In the genomic region with DNA sequence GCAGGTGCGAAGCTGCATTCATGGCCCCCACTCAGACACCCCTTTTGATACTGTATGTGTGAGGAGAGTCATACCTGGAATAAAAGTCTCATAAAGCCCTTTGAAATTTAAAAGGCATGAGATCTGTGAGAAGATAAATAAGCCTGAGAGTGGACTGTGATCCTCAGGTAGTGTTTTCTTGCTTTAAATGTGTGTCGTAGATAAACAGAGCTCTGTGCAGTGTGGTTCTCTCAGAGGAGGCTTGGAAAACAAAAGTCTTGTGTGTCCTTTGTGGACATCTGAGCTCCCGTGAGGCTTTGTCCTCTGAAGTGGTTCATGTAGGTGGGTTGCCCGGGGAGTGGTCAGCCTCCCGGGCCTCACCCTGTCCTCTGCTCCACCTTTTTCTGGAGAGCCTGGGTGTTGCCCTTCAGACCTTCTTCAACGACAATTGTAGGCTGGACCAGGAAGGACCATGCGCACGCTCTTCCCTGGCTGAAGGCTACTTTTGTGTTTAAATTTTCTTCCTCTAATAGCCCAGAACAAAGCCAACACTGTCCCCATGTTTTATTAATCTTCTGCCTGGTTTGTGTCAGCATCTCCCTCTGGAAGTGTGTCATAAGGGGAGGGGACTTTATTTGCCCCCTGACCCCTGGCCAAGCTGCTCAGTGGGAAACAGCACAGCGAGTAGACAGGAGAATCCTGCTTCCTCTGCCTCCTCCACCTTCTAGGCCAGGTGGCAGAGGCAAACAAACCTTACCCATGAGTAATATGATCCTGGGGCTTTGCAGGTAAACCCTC, we compare ENCODE assay signal across 1 cellular context.
TF ChIP-seq lines count a peak whose summit lies in the region.

No MANE protein-coding gene starts in this region.

TF ChIP-seq in HepG2, 621 proteins besides CTCF, POLR2A, EP300 and RAD21 (continued from another document and continues in another):
- TF ChIP-seq, protein P1, sequence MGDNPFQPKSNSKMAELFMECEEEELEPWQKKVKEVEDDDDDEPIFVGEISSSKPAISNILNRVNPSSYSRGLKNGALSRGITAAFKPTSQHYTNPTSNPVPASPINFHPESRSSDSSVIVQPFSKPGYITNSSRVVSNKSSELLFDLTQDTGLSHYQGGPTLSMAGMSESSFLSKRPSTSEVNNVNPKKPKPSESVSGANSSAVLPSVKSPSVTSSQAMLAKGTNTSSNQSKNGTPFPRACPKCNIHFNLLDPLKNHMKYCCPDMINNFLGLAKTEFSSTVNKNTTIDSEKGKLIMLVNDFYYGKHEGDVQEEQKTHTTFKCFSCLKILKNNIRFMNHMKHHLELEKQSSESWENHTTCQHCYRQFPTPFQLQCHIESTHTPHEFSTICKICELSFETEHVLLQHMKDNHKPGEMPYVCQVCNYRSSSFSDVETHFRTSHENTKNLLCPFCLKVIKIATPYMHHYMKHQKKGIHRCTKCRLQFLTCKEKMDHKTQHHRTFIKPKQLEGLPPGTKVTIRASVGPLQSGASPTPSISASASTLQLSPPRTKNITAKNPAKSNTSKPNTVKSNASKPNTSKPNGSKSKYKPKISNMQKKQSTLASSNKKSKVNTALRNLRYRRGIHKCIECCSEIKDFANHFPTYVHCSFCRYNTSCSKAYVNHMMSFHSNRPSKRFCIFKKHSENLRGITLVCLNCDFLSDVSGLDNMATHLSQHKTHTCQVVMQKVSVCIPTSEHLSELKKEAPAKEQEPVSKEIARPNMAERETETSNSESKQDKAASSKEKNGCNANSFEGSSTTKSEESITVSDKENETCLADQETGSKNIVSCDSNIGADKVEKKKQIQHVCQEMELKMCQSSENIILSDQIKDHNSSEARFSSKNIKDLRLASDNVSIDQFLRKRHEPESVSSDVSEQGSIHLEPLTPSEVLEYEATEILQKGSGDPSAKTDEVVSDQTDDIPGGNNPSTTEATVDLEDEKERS (CRISPR knock-in tag; IDR thresholded peaks at IDR 0.05), result no peak; the same call in 1 of the 2 replicates
- TF ChIP-seq ZNF83 (CRISPR knock-in tag; IDR thresholded peaks at IDR 0.05; ENCODE audit: borderline replicate concordance), result no peak
- no peak for TF ChIP-seq CEBPB (IDR thresholded peaks at IDR 0.05; ENCODE audit: borderline replicate concordance, low read depth, low read length)
- TF ChIP-seq CCDC6 (CRISPR knock-in tag; IDR thresholded peaks at IDR 0.05), result peak; percentile 26; the same call in 1 of the 2 replicates
- no peak for TF ChIP-seq ZNF781 (CRISPR knock-in tag; IDR thresholded peaks at IDR 0.05; ENCODE audit: borderline replicate concordance, not compliant biosample characterization)
- no peak for TF ChIP-seq HNRNPH1 (optimal IDR thresholded peaks at IDR 0.05; ENCODE audit: low read depth, low read length)
- TF ChIP-seq, protein P2, sequence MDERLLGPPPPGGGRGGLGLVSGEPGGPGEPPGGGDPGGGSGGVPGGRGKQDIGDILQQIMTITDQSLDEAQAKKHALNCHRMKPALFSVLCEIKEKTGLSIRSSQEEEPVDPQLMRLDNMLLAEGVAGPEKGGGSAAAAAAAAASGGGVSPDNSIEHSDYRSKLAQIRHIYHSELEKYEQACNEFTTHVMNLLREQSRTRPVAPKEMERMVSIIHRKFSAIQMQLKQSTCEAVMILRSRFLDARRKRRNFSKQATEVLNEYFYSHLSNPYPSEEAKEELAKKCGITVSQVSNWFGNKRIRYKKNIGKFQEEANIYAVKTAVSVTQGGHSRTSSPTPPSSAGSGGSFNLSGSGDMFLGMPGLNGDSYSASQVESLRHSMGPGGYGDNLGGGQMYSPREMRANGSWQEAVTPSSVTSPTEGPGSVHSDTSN (CRISPR knock-in tag; IDR thresholded peaks at IDR 0.05), result no peak
- TF ChIP-seq ZMYM3 (CRISPR knock-in tag; IDR thresholded peaks at IDR 0.05), result peak; percentile 41; the same call in 1 of the 2 replicates
- TF ChIP-seq ZFP41 (CRISPR knock-in tag; IDR thresholded peaks at IDR 0.05; ENCODE audit: borderline replicate concordance), result no peak
- peak; percentile 63; the same call in 1 of the 2 replicates for TF ChIP-seq MYNN (CRISPR knock-in tag; IDR thresholded peaks at IDR 0.05; ENCODE audit: low read depth)
- TF ChIP-seq, protein P3, sequence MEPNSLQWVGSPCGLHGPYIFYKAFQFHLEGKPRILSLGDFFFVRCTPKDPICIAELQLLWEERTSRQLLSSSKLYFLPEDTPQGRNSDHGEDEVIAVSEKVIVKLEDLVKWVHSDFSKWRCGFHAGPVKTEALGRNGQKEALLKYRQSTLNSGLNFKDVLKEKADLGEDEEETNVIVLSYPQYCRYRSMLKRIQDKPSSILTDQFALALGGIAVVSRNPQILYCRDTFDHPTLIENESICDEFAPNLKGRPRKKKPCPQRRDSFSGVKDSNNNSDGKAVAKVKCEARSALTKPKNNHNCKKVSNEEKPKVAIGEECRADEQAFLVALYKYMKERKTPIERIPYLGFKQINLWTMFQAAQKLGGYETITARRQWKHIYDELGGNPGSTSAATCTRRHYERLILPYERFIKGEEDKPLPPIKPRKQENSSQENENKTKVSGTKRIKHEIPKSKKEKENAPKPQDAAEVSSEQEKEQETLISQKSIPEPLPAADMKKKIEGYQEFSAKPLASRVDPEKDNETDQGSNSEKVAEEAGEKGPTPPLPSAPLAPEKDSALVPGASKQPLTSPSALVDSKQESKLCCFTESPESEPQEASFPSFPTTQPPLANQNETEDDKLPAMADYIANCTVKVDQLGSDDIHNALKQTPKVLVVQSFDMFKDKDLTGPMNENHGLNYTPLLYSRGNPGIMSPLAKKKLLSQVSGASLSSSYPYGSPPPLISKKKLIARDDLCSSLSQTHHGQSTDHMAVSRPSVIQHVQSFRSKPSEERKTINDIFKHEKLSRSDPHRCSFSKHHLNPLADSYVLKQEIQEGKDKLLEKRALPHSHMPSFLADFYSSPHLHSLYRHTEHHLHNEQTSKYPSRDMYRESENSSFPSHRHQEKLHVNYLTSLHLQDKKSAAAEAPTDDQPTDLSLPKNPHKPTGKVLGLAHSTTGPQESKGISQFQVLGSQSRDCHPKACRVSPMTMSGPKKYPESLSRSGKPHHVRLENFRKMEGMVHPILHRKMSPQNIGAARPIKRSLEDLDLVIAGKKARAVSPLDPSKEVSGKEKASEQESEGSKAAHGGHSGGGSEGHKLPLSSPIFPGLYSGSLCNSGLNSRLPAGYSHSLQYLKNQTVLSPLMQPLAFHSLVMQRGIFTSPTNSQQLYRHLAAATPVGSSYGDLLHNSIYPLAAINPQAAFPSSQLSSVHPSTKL (CRISPR knock-in tag; IDR thresholded peaks at IDR 0.05), result peak; percentile 94
- TF ChIP-seq, protein P4, sequence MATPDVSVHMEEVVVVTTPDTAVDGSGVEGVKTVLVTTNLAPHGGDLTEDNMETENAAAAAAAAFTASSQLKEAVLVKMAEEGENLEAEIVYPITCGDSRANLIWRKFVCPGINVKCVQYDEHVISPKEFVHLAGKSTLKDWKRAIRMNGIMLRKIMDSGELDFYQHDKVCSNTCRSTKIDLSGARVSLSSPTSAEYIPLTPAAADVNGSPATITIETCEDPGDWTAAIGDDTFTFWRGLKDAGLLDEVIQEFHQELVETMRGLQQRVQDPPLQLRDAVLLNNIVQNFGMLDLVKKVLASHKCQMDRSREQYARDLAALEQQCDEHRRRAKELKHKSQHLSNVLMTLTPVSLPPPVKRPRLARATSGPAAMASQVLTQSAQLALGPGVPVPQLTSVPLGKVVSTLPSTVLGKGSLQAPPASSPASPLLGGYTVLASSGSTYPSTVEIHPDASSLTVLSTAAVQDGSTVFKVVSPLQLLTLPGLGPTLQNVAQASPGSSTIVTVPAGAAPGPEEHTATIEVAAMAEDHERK (CRISPR knock-in tag; IDR thresholded peaks at IDR 0.05; ENCODE audit: low read depth), result no peak
- peak; percentile 66; the same call in 1 of the 2 replicates for TF ChIP-seq HMG20B (CRISPR knock-in tag; conservative IDR thresholded peaks at IDR 0.05)
- no peak for TF ChIP-seq ZSCAN31 (CRISPR knock-in tag; IDR thresholded peaks at IDR 0.05; ENCODE audit: low read depth)
- TF ChIP-seq GATA4 (IDR thresholded peaks at IDR 0.05; ENCODE audit: borderline replicate concordance, low read depth), result no peak
- TF ChIP-seq, protein P5, sequence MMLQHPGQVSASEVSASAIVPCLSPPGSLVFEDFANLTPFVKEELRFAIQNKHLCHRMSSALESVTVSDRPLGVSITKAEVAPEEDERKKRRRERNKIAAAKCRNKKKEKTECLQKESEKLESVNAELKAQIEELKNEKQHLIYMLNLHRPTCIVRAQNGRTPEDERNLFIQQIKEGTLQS (CRISPR knock-in tag; IDR thresholded peaks at IDR 0.05), result no peak
- TF ChIP-seq, protein P6, sequence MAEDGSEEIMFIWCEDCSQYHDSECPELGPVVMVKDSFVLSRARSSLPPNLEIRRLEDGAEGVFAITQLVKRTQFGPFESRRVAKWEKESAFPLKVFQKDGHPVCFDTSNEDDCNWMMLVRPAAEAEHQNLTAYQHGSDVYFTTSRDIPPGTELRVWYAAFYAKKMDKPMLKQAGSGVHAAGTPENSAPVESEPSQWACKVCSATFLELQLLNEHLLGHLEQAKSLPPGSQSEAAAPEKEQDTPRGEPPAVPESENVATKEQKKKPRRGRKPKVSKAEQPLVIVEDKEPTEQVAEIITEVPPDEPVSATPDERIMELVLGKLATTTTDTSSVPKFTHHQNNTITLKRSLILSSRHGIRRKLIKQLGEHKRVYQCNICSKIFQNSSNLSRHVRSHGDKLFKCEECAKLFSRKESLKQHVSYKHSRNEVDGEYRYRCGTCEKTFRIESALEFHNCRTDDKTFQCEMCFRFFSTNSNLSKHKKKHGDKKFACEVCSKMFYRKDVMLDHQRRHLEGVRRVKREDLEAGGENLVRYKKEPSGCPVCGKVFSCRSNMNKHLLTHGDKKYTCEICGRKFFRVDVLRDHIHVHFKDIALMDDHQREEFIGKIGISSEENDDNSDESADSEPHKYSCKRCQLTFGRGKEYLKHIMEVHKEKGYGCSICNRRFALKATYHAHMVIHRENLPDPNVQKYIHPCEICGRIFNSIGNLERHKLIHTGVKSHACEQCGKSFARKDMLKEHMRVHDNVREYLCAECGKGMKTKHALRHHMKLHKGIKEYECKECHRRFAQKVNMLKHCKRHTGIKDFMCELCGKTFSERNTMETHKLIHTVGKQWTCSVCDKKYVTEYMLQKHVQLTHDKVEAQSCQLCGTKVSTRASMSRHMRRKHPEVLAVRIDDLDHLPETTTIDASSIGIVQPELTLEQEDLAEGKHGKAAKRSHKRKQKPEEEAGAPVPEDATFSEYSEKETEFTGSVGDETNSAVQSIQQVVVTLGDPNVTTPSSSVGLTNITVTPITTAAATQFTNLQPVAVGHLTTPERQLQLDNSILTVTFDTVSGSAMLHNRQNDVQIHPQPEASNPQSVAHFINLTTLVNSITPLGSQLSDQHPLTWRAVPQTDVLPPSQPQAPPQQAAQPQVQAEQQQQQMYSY (CRISPR knock-in tag; IDR thresholded peaks at IDR 0.05), result 0 out of 2 replicates have a peak, but pooled peaks have one; percentile 38
- TF ChIP-seq, protein P7, sequence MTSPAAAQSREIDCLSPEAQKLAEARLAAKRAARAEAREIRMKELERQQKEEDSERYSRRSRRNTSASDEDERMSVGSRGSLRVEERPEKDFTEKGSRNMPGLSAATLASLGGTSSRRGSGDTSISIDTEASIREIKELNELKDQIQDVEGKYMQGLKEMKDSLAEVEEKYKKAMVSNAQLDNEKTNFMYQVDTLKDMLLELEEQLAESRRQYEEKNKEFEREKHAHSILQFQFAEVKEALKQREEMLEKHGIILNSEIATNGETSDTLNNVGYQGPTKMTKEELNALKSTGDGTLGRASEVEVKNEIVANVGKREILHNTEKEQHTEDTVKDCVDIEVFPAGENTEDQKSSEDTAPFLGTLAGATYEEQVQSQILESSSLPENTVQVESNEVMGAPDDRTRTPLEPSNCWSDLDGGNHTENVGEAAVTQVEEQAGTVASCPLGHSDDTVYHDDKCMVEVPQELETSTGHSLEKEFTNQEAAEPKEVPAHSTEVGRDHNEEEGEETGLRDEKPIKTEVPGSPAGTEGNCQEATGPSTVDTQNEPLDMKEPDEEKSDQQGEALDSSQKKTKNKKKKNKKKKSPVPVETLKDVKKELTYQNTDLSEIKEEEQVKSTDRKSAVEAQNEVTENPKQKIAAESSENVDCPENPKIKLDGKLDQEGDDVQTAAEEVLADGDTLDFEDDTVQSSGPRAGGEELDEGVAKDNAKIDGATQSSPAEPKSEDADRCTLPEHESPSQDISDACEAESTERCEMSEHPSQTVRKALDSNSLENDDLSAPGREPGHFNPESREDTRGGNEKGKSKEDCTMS (CRISPR knock-in tag; conservative IDR thresholded peaks at IDR 0.05), result no peak
- TF ChIP-seq, protein P8, sequence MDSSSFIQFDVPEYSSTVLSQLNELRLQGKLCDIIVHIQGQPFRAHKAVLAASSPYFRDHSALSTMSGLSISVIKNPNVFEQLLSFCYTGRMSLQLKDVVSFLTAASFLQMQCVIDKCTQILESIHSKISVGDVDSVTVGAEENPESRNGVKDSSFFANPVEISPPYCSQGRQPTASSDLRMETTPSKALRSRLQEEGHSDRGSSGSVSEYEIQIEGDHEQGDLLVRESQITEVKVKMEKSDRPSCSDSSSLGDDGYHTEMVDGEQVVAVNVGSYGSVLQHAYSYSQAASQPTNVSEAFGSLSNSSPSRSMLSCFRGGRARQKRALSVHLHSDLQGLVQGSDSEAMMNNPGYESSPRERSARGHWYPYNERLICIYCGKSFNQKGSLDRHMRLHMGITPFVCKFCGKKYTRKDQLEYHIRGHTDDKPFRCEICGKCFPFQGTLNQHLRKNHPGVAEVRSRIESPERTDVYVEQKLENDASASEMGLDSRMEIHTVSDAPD (CRISPR knock-in tag; IDR thresholded peaks at IDR 0.05), result peak; percentile 43; the same call in 1 of the 2 replicates
- TF ChIP-seq, protein P9, sequence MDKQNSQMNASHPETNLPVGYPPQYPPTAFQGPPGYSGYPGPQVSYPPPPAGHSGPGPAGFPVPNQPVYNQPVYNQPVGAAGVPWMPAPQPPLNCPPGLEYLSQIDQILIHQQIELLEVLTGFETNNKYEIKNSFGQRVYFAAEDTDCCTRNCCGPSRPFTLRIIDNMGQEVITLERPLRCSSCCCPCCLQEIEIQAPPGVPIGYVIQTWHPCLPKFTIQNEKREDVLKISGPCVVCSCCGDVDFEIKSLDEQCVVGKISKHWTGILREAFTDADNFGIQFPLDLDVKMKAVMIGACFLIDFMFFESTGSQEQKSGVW (CRISPR knock-in tag; IDR thresholded peaks at IDR 0.05; ENCODE audit: borderline replicate concordance), result no peak; the same call in 1 of the 2 replicates
- peak; percentile 89; the same call in 1 of the 2 replicates for TF ChIP-seq KLF12 (CRISPR knock-in tag; IDR thresholded peaks at IDR 0.05; ENCODE audit: borderline replicate concordance)
- TF ChIP-seq, protein P10, sequence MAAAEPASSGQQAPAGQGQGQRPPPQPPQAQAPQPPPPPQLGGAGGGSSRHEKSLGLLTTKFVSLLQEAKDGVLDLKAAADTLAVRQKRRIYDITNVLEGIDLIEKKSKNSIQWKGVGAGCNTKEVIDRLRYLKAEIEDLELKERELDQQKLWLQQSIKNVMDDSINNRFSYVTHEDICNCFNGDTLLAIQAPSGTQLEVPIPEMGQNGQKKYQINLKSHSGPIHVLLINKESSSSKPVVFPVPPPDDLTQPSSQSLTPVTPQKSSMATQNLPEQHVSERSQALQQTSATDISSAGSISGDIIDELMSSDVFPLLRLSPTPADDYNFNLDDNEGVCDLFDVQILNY (CRISPR knock-in tag; conservative IDR thresholded peaks at IDR 0.05), result no peak
- 0 out of 2 replicates have a peak, but pooled peaks have one; percentile 39 for TF ChIP-seq MEIS2 (CRISPR knock-in tag; IDR thresholded peaks at IDR 0.05)
- peak; percentile 74 for TF ChIP-seq HOXD1 (CRISPR knock-in tag; IDR thresholded peaks at IDR 0.05)
- no peak for TF ChIP-seq ZNF33A (CRISPR knock-in tag; IDR thresholded peaks at IDR 0.05; ENCODE audit: borderline replicate concordance)
- TF ChIP-seq, protein P11, sequence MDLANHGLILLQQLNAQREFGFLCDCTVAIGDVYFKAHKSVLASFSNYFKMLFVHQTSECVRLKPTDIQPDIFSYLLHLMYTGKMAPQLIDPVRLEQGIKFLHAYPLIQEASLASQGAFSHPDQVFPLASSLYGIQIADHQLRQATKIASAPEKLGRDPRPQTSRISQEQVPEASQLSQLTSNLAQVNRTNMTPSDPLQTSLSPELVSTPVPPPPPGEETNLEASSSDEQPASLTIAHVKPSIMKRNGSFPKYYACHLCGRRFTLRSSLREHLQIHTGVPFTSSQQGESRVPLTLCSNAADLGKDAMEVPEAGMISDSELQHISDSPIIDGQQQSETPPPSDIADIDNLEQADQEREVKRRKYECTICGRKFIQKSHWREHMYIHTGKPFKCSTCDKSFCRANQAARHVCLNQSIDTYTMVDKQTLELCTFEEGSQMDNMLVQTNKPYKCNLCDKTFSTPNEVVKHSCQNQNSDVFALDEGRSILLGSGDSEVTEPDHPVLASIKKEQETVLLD (CRISPR knock-in tag; IDR thresholded peaks at IDR 0.05; ENCODE audit: low read depth), result no peak
- no peak for TF ChIP-seq AGO2 (optimal IDR thresholded peaks at IDR 0.05; ENCODE audit: low read depth, low read length)
